In genomic region chr17:29010129-29010528, GRCh38 we compare ENCODE assay signal across 1 cellular context.
TF ChIP-seq lines count a peak whose summit lies in the region.

No MANE protein-coding gene starts in this region.

TF ChIP-seq in H1, 55 proteins besides CTCF, POLR2A, EP300 and RAD21 (continued from another document):
- no peak for TF ChIP-seq PHF8 (conservative IDR thresholded peaks at IDR 0.05; ENCODE audit: low read depth, low read length)
- no peak for TF ChIP-seq CTBP2 (IDR thresholded peaks at IDR 0.05; ENCODE audit: borderline replicate concordance, insufficient read depth, insufficient read length, low read length)
- TF ChIP-seq CHD7 (IDR thresholded peaks at IDR 0.05; ENCODE audit: insufficient replicate concordance, low read length) = no peak
- TF ChIP-seq POLR2AphosphoS5 (IDR thresholded peaks at IDR 0.05; ENCODE audit: low read depth, low read length) = no peak
- TF ChIP-seq CBX8 (IDR thresholded peaks at IDR 0.05; ENCODE audit: borderline replicate concordance, low read depth, low read length) = no peak
- no peak for TF ChIP-seq GTF2F1 (IDR thresholded peaks at IDR 0.05; ENCODE audit: borderline replicate concordance, low read depth, low read length)
- TF ChIP-seq ASH2L (IDR thresholded peaks at IDR 0.05; ENCODE audit: low read length) = no peak
- TF ChIP-seq KDM1A (IDR thresholded peaks at IDR 0.05; ENCODE audit: borderline replicate concordance, low read length) = no peak
- no peak for TF ChIP-seq RFX5 (IDR thresholded peaks at IDR 0.05; ENCODE audit: borderline replicate concordance, low read depth, low read length)
- no peak for TF ChIP-seq SIX5 (IDR thresholded peaks at IDR 0.05; ENCODE audit: low read depth, low read length)
